In genomic region chr1:10495475-10495817, GRCh38 we compare ENCODE assay signal across 10 cellular contexts. TPM values are rescaled to one million over a fixed set of nuclear protein-coding genes. Genes with fewer than 3 reads are reported as not detected.
DNase-seq lines count a peak whose midpoint lies in the region; ATAC-seq and TF ChIP-seq lines count a peak whose summit lies in the region.
"Had no signal": no experiment of that assay in that cellular context is flagged by ENCODE, and none has a peak within 500 bp of the region (broad histone marks: within the 10 kb centered on the region; RNA-seq: fewer than 3 reads in every experiment).

No MANE protein-coding gene starts in this region.

- H3K9ac ChIP-seq in OCI-LY3 (ENCODE audit: low read length) = no peak overlapping the region
- H3K9ac ChIP-seq in duodenal mucosa (ENCODE audit: low read depth in 1 of 2, low read length in 2 of 2) = peak overlapping the region; percentile 30 to 44

- H3K4me1 Mint-ChIP-seq in CD14-positive monocyte (peaks cover 16% of the 10 kb centered on the region), progenitor cell of endocrine pancreas (ENCODE audit: low read depth) (peaks cover 9% of the 10 kb centered on the region)

- H3K27ac Mint-ChIP-seq in CD14-positive monocyte = peak overlapping the region in 6 of 7 donors; percentile 14 to 90 (median 66)
- peak overlapping the region; percentile 51 for H3K27ac Mint-ChIP-seq in progenitor cell of endocrine pancreas

- H3K36me3 ChIP-seq in OCI-LY3 (replicated peaks; ENCODE audit: low read depth, low read length) (peaks cover 4% of the 10 kb centered on the region), duodenal mucosa (ENCODE audit: control insufficient read depth in 1 of 2, insufficient read depth in 2 of 2, low read length in 2 of 2) (peaks cover 0 to 11% of the 10 kb centered on the region in 2 donors)

- no peak for DNase-seq in CD14-positive monocyte (ENCODE audit: low spot score)
- DNase-seq in progenitor cell of endocrine pancreas (ENCODE audit: low spot score, unreplicated experiment) = no peak
- DNase-seq in SHP77 (lab: John Stamatoyannopoulos, UW) = no peak
- DNase-seq in NAMALWA (ENCODE audit: low spot score) = no peak
- DNase-seq in AG08396 (ENCODE audit: low spot score) = no peak
- DNase-seq: WERI-Rb-1 had no signal

- intact Hi-C loops in CD14-positive monocyte (cut with micrococcal nuclease) = loop anchor here in 1 of 2 donors (5.0 kb wide), 1 partner anchor 118 kb away; no protein-coding TSS in a partner anchor

- H3K9me3 Mint-ChIP-seq in CD14-positive monocyte (peaks cover 0 to 2% (median 0%) of the 10 kb centered on the region in 7 donors), progenitor cell of endocrine pancreas (ENCODE audit: low read depth) (no peaks in the 10 kb centered on the region)

- H3K4me1 ChIP-seq in OCI-LY3 (ENCODE audit: low read length) = peaks cover 19% of the 10 kb centered on the region
- H3K4me1 ChIP-seq in duodenal mucosa (ENCODE audit: control insufficient read depth in 1 of 2, insufficient read depth in 2 of 2, low read length in 2 of 2) = peaks cover 13 to 17% of the 10 kb centered on the region in 2 donors

- H3K36me3 Mint-ChIP-seq in CD14-positive monocyte (peaks cover 24 to 33% of the 10 kb centered on the region in 2 donors), progenitor cell of endocrine pancreas (ENCODE audit: insufficient read depth) (no peaks in the 10 kb centered on the region)

- H4K20me1 ChIP-seq in OCI-LY3 (ENCODE audit: insufficient read depth, low read length) = peaks cover 17% of the 10 kb centered on the region

- peaks cover 0 to 2% (median 0%) of the 10 kb centered on the region in 3 donors for H3K27me3 Mint-ChIP-seq in CD14-positive monocyte (ENCODE audit: low read depth in 3 of 3)
- no peaks in the 10 kb centered on the region for H3K27me3 Mint-ChIP-seq in progenitor cell of endocrine pancreas

- peak overlapping the region; percentile 100 for H3K4me2 ChIP-seq in OCI-LY3 (ENCODE audit: low read length)

- H2AFZ ChIP-seq in OCI-LY3 (ENCODE audit: low read depth, low read length) = no peak overlapping the region

- H3K27me3 ChIP-seq in OCI-LY3 (ENCODE audit: low read depth, low read length) = no peaks in the 10 kb centered on the region
- H3K27me3 ChIP-seq in duodenal mucosa (ENCODE audit: control insufficient read depth in 1 of 2, insufficient read depth in 2 of 2, low read length in 2 of 2) = no peaks in the 10 kb centered on the region

- H3K27ac ChIP-seq in OCI-LY3 (ENCODE audit: low read length) (peak overlapping the region; percentile 70), duodenal mucosa (ENCODE audit: low read depth, low read length) (peak overlapping the region; percentile 47)
- H3K27ac ChIP-seq: WERI-Rb-1 had no signal

- TF ChIP-seq CTCF in CD14-positive monocyte (IDR thresholded peaks at IDR 0.05) (no peak), OCI-LY3 (IDR thresholded peaks at IDR 0.05; ENCODE audit: low read depth, low read length) (no peak), progenitor cell of endocrine pancreas (IDR thresholded peaks at IDR 0.05; ENCODE audit: unreplicated experiment) (no peak)

- no peaks in the 10 kb centered on the region for H3K9me3 ChIP-seq in OCI-LY3 (ENCODE audit: insufficient read depth, low read length)
- no peaks in the 10 kb centered on the region for H3K9me3 ChIP-seq in duodenal mucosa (ENCODE audit: control insufficient read depth in 1 of 2, low read length in 2 of 2)

- peaks cover 8% of the 10 kb centered on the region for H3K79me2 ChIP-seq in OCI-LY3 (ENCODE audit: low read length)

- ATAC-seq in HG02759 (IDR thresholded peaks at IDR 0.05; ENCODE audit: unreplicated experiment) = no peak

- H3K4me3 Mint-ChIP-seq in CD14-positive monocyte (peak overlapping the region; percentile 76 to 89), progenitor cell of endocrine pancreas (ENCODE audit: low read depth) (no peak overlapping the region)

- H3K4me3 ChIP-seq in OCI-LY3 (ENCODE audit: low read length) = peak overlapping the region; percentile 83
- H3K4me3 ChIP-seq in duodenal mucosa (ENCODE audit: low read depth in 1 of 2, low read length in 2 of 2) = peak overlapping the region; percentile 56 to 64
- H3K4me3 ChIP-seq: lung had no signal

RNA-seq across cellular contexts. Expression of gene PEX14, which starts 20.7 kb away (rescaled TPM):
- 1 to 10 TPM; 2.2 to 2.7 TPM for polyA plus RNA-seq in CD14-positive monocyte
- total RNA-seq in progenitor cell of endocrine pancreas = 27.8 and 28.7 TPM in 2 replicates

RNA-seq across cellular contexts. Expression of gene DFFA, which starts 23.1 kb away (rescaled TPM):
- polyA plus RNA-seq in CD14-positive monocyte = 10 to 100 TPM; 17.3 to 17.8 TPM
- 47.9 and 54.4 TPM in 2 replicates for total RNA-seq in progenitor cell of endocrine pancreas

RNA-seq across cellular contexts. Expression of gene CORT, which starts 45.6 kb away (rescaled TPM):
- not detected for polyA plus RNA-seq in CD14-positive monocyte
- total RNA-seq in progenitor cell of endocrine pancreas = 1.0 and 2.0 TPM in 2 replicates
